In genomic region chr5:123520677-123521247, GRCh38 we compare ENCODE assay signal across 14 cellular contexts. TPM values are rescaled to one million over a fixed set of nuclear protein-coding genes. Genes with fewer than 3 reads are reported as not detected.
DNase-seq lines count a peak whose midpoint lies in the region; ATAC-seq, FAIRE-seq and TF ChIP-seq lines count a peak whose summit lies in the region.
"Had no signal": no experiment of that assay in that cellular context is flagged by ENCODE, and none has a peak within 500 bp of the region (broad histone marks: within the 10 kb centered on the region; RNA-seq: fewer than 3 reads in every experiment).

No MANE protein-coding gene starts in this region.

- TF ChIP-seq CTCF in HEK293 (tag by site-specific recombination; IDR thresholded peaks at IDR 0.05), result no peak

- no peak overlapping the region for H2BK12ac ChIP-seq in neuronal stem cell (ENCODE audit: low read length)

- no peak overlapping the region for H2BK120ac ChIP-seq in neuronal stem cell (ENCODE audit: low read depth, low read length)

- no peak overlapping the region for H4K91ac ChIP-seq in neuronal stem cell (ENCODE audit: low read depth, low read length, poor library complexity)

- no peak overlapping the region for H3K27ac ChIP-seq in HEK293 (ENCODE audit: extremely low read depth, low read depth, low read length)
- H3K27ac ChIP-seq in small intestine (ENCODE audit: low read depth in 1 of 2, low read length in 1 of 2), result no peak overlapping the region
- H3K27ac ChIP-seq in neuronal stem cell (replicated peaks; ENCODE audit: low read length), result no peak overlapping the region
- H3K27ac ChIP-seq in effector memory CD4-positive, alpha-beta T cell (ENCODE audit: insufficient read depth, low read length, poor library complexity, severe bottlenecking), result no peak overlapping the region
- H3K27ac ChIP-seq: brain microvascular endothelial cell, sigmoid colon had no signal

- intact Hi-C loops in left colon (cut with DNase I, micrococcal nuclease), result no loop called here

- H3K4me1 ChIP-seq in HEK293 (ENCODE audit: control insufficient read depth, insufficient read depth, low read length) (peaks cover 27% of the 10 kb centered on the region), small intestine (ENCODE audit: control insufficient read depth in 2 of 2, insufficient read depth in 1 of 2, low read depth in 1 of 2, low read length in 1 of 2) (peaks cover 5 to 10% of the 10 kb centered on the region in 2 donors), neuronal stem cell (ENCODE audit: control insufficient read depth in 2 of 2, insufficient read depth in 1 of 2, low read depth in 1 of 2, low read length in 2 of 2) (no peaks in the 10 kb centered on the region)
- peaks cover 9% of the 10 kb centered on the region for H3K4me1 ChIP-seq in effector memory CD4-positive, alpha-beta T cell (ENCODE audit: control insufficient read depth, insufficient read depth, low read length, poor library complexity, severe bottlenecking)

- no peak overlapping the region for H3K23ac ChIP-seq in neuronal stem cell (ENCODE audit: low read depth, low read length, poor library complexity)

- H3K9ac ChIP-seq in neuronal stem cell (ENCODE audit: low read depth, low read length, poor library complexity), result no peak overlapping the region

- DNase-seq in small intestine (no peak), neuronal stem cell (ENCODE audit: low spot score) (no peak), SIG-M5 (lab: John Stamatoyannopoulos, UW) (no peak), left colon (no peak)
- no peak for DNase-seq in effector memory CD4-positive, alpha-beta T cell
- DNase-seq: activated T-cell treated with anti-CD3 and anti-CD28 coated beads, Interleukin-2, amount 50 U/mL, for 1 hour; brain microvascular endothelial cell; NCI-H2107; PC-3; sigmoid colon had no signal

- H2BK5ac ChIP-seq in neuronal stem cell (ENCODE audit: low read length), result no peak overlapping the region

- ATAC-seq in GM19023 (IDR thresholded peaks at IDR 0.05; ENCODE audit: unreplicated experiment) (peak; percentile 41), HG03196 (IDR thresholded peaks at IDR 0.05; ENCODE audit: unreplicated experiment) (peak; percentile 41), left colon (no peak)
- ATAC-seq: esophagus mucosa, PC-3 had no signal

- no peak overlapping the region for H2BK15ac ChIP-seq in neuronal stem cell (ENCODE audit: low read length)

- no peak overlapping the region for H3K18ac ChIP-seq in neuronal stem cell (ENCODE audit: low read length)

- no peak overlapping the region for H2AK5ac ChIP-seq in neuronal stem cell (ENCODE audit: low read depth, low read length)

- H3K4me3 ChIP-seq in HEK293 (ENCODE audit: low read depth, low read length), result no peak overlapping the region
- no peak overlapping the region for H3K4me3 ChIP-seq in small intestine (ENCODE audit: low read depth in 1 of 2, low read length in 2 of 2)
- H3K4me3 ChIP-seq in neuronal stem cell (ENCODE audit: low read length in 2 of 2), result no peak overlapping the region
- H3K4me3 ChIP-seq in effector memory CD4-positive, alpha-beta T cell (ENCODE audit: insufficient read depth, low read depth, low read length, poor library complexity, severe bottlenecking), result no peak overlapping the region
- H3K4me3 ChIP-seq: sigmoid colon had no signal

- H3K14ac ChIP-seq in neuronal stem cell (ENCODE audit: low read length), result no peak overlapping the region

- H3K4ac ChIP-seq in neuronal stem cell (ENCODE audit: low read length), result no peak overlapping the region

- POLR2A ChIA-PET in HEK293 (lab: Yijun Ruan, JAX), result no interaction called here

- CTCF ChIA-PET in HEK293 (lab: Yijun Ruan, JAX), result no interaction called here

- no peak overlapping the region for H2AFZ ChIP-seq in neuronal stem cell (ENCODE audit: low read length)

- FAIRE-seq in small intestine (lab: Jason Lieb, UNC), result peak; percentile 23

- no peak overlapping the region for H3K4me2 ChIP-seq in neuronal stem cell (ENCODE audit: insufficient read depth, low read length, poor library complexity, severe bottlenecking)

- no peaks in the 10 kb centered on the region for H3K27me3 ChIP-seq in small intestine (ENCODE audit: control insufficient read depth in 2 of 2, insufficient read depth in 2 of 2, low read length in 2 of 2)
- no peaks in the 10 kb centered on the region for H3K27me3 ChIP-seq in neuronal stem cell (ENCODE audit: control insufficient read depth in 3 of 3, insufficient read depth in 3 of 3, low read depth in 1 of 3, low read length in 3 of 3)
- no peaks in the 10 kb centered on the region for H3K27me3 ChIP-seq in effector memory CD4-positive, alpha-beta T cell (replicated peaks; ENCODE audit: control insufficient read depth, insufficient read depth, low read length, poor library complexity, severe bottlenecking)
- H3K27me3 ChIP-seq: brain microvascular endothelial cell, sigmoid colon had no signal

- H3K79me1 ChIP-seq in neuronal stem cell (ENCODE audit: low read depth, low read length), result no peaks in the 10 kb centered on the region

- H3K9me3 ChIP-seq in HEK293 (ENCODE audit: control insufficient read depth, insufficient read depth, low read depth, low read length) (no peaks in the 10 kb centered on the region), small intestine (ENCODE audit: control insufficient read depth, low read depth) (no peaks in the 10 kb centered on the region), neuronal stem cell (replicated peaks in 1 of 2; ENCODE audit: control insufficient read depth in 2 of 2, insufficient read depth in 1 of 2, low read depth in 1 of 2, low read length in 2 of 2) (no peaks in the 10 kb centered on the region)
- no peaks in the 10 kb centered on the region for H3K9me3 ChIP-seq in effector memory CD4-positive, alpha-beta T cell (ENCODE audit: control insufficient read depth, low read length)
- H3K9me3 ChIP-seq: sigmoid colon had no signal

- no peaks in the 10 kb centered on the region for H3K36me3 ChIP-seq in HEK293 (ENCODE audit: control insufficient read depth in 2 of 2, insufficient read depth in 1 of 2, low read length in 2 of 2)
- H3K36me3 ChIP-seq in small intestine (ENCODE audit: control insufficient read depth in 2 of 2, insufficient read depth in 2 of 2, low read length in 2 of 2), result no peaks in the 10 kb centered on the region
- H3K36me3 ChIP-seq in neuronal stem cell (replicated peaks in 1 of 2; ENCODE audit: control insufficient read depth in 2 of 2, insufficient read depth in 2 of 2, low read length in 2 of 2), result no peaks in the 10 kb centered on the region
- H3K36me3 ChIP-seq in effector memory CD4-positive, alpha-beta T cell (ENCODE audit: control insufficient read depth, insufficient read depth, low read length), result no peaks in the 10 kb centered on the region
- H3K36me3 ChIP-seq: brain microvascular endothelial cell, sigmoid colon had no signal

- H4K8ac ChIP-seq in neuronal stem cell (ENCODE audit: low read depth, low read length), result no peak overlapping the region

TF ChIP-seq in HEK293, 187 proteins besides CTCF, POLR2A, EP300 and RAD21:
- TF ChIP-seq PRDM6 (tag by site-specific recombination; IDR thresholded peaks at IDR 0.05) (peak; percentile 49; the same call in 1 of the 2 replicates), SP3 (tag by site-specific recombination; IDR thresholded peaks at IDR 0.05) (no peak)

RNA-seq across cellular contexts. Expression of gene CSNK1G3, which starts 8.8 kb away (rescaled TPM):
- polyA plus RNA-seq in small intestine, result 10 to 100 TPM; 16.7 to 21.5 (median 18.9) TPM
- polyA plus RNA-seq in neuronal stem cell (2013, experiment 1 of 2), result 29.5 TPM
- 32.6 TPM for polyA plus RNA-seq in neuronal stem cell (2013, experiment 2 of 2)
- total RNA-seq in left colon, result 10 to 100 TPM; 51.9 to 70.1 TPM
